Comparison of ENCODE assay signal across 16 cellular contexts in the genomic region with DNA sequence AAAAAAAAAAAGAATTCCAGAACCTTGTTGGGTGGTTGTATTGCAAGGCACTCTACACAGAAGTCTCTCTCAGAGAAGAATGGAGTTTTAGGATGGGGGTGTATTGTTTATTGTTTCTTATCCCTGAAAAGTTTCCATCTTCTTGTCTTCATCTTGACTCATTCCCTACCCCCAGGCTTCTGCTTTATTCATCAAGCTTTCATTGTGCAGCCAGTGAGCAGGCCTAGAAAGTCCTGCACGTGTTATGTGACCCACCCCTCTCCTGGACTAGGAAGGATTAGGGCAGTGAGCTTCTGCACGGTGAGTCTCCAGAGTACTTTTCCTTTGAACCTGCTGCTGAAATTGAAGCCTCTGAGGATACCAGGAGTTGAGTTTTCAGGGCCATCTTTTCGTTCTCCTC. TPM values are rescaled to one million over a fixed set of nuclear protein-coding genes. Genes with fewer than 3 reads are reported as not detected.
DNase-seq lines count a peak whose midpoint lies in the region; ATAC-seq and TF ChIP-seq lines count a peak whose summit lies in the region.
"Had no signal": no experiment of that assay in that cellular context is flagged by ENCODE, and none has a peak within 500 bp of the region (broad histone marks: within the 10 kb centered on the region; RNA-seq: fewer than 3 reads in every experiment).

No MANE protein-coding gene starts in this region.

- no peak overlapping the region for H3K4me3 Mint-ChIP-seq in natural killer cell
- H3K4me3 Mint-ChIP-seq: T-helper 1 cell treated with Interleukin-12 subunit alpha and Interleukin-12 subunit beta and Interleukin-4 antibody, amounts not matched to agents 30 μg/mL and 1 μg/mL, for 36 hours had no signal

- H3K27me3 ChIP-seq in SJSA1 (replicated peaks) = no peaks in the 10 kb centered on the region

- H3K9me3 Mint-ChIP-seq in natural killer cell = no peaks in the 10 kb centered on the region
- H3K9me3 Mint-ChIP-seq: T-helper 1 cell treated with Interleukin-12 subunit alpha and Interleukin-12 subunit beta and Interleukin-4 antibody, amounts not matched to agents 30 μg/mL and 1 μg/mL, for 36 hours had no signal

- TF ChIP-seq CTCF in natural killer cell (IDR thresholded peaks at IDR 0.05) = no peak

- H3K36me3 ChIP-seq in SJSA1 = no peaks in the 10 kb centered on the region; the same call in 1 of the 2 replicates

- H3K27ac ChIP-seq in SJSA1 = peak overlapping the region; percentile 83; the same call in 1 of the 2 replicates
- H3K27ac ChIP-seq: parathyroid adenoma had no signal

- H3K9me3 ChIP-seq in SJSA1 (replicated peaks) = no peaks in the 10 kb centered on the region

- ATAC-seq in sciatic nerve = peak; percentile 23
- no peak for ATAC-seq in GM18870 (IDR thresholded peaks at IDR 0.05; ENCODE audit: unreplicated experiment)
- no peak for ATAC-seq in natural killer cell
- ATAC-seq: stimulated activated naive CD8-positive, alpha-beta T cell treated with anti-CD3 and anti-CD28 coated beads, Interleukin-15, Interleukin-2, amounts not matched to agents 100 U/mL and 50 U/mL, for 24 hours had no signal

- H3K4me3 ChIP-seq in SJSA1 = no peak overlapping the region
- H3K4me3 ChIP-seq: coronary artery had no signal

- peaks cover 0 to 22% of the 10 kb centered on the region in 2 donors for H3K27me3 Mint-ChIP-seq in natural killer cell (ENCODE audit: low read depth in 2 of 2)

- H3K36me3 Mint-ChIP-seq in natural killer cell = no peaks in the 10 kb centered on the region

- no peak overlapping the region for H3K27ac Mint-ChIP-seq in natural killer cell
- H3K27ac Mint-ChIP-seq: T-helper 1 cell treated with Interleukin-12 subunit alpha and Interleukin-12 subunit beta and Interleukin-4 antibody, amounts not matched to agents 30 μg/mL and 1 μg/mL, for 36 hours had no signal

- DNase-seq in COLO829 (ENCODE audit: low spot score) (peak; percentile 69), SJSA1 (ENCODE audit: low read depth in 1 of 2, low spot score in 2 of 2) (peak; percentile 62 to 74), foreskin melanocyte (peak; percentile 86), sciatic nerve (ENCODE audit: low spot score) (no peak), iPS-NIHi7 (ENCODE audit: extremely low spot score) (no peak), natural killer cell (no peak)
- no peak for DNase-seq in activated naive CD4-positive, alpha-beta T cell treated with anti-CD3 and anti-CD28 coated beads, Interleukin-2, amount 50 U/mL, for 16 hours
- DNase-seq: anterior cingulate cortex; NCI-H1436; NCI-H2227 treated with DMSO at 0.1 percent for 48 hours; RPMI8226; stimulated activated naive CD8-positive, alpha-beta T cell treated with anti-CD3 and anti-CD28 coated beads, Interleukin-15, Interleukin-2, amounts not matched to agents 100 U/mL and 50 U/mL, for 24 hours had no signal

- peaks cover 33% of the 10 kb centered on the region for H3K4me1 ChIP-seq in SJSA1 (replicated peaks)
- H3K4me1 ChIP-seq: parathyroid adenoma had no signal

- intact Hi-C loops in sciatic nerve (cut with DNase I) (loop anchor here (5.0 kb wide), 1 partner anchor 340 kb away; no protein-coding TSS in a partner anchor), natural killer cell (cut with micrococcal nuclease) (no loop called here)

- no peaks in the 10 kb centered on the region for H3K4me1 Mint-ChIP-seq in natural killer cell

RNA-seq across cellular contexts. Expression of a gene that starts 1.9 kb away (rescaled TPM):
- 1.5 and 9.4 TPM in 2 replicates for total RNA-seq in SJSA1 (2014; rRNA removed; shearing (Covaris generic))
- total RNA-seq in sciatic nerve (29.7 TPM), natural killer cell (not detected)

Comparison
In these comparisons a context has a peak if more than half of its experiments do, and no peak if none do; other contexts are left out.
1. DNase-seq: peak in COLO829 (single experiment), SJSA1 (2 of 2) and foreskin melanocyte (single experiment); none in sciatic nerve (single experiment), iPS-NIHi7 (single experiment), activated naive CD4-positive, alpha-beta T cell treated with anti-CD3 and anti-CD28 coated beads, Interleukin-2, amount 50 U/mL, for 16 hours (single experiment) and natural killer cell (single experiment).